In genomic region chr16:56985288-56985961, GRCh38 we compare ENCODE assay signal across 8 cellular contexts. TPM values are rescaled to one million over a fixed set of nuclear protein-coding genes. Genes with fewer than 3 reads are reported as not detected.
A peak's percentile ranks its signal among the peaks of the same experiment; 100 is the strongest.
DNase-seq lines count a peak whose midpoint lies in the region; ATAC-seq and TF ChIP-seq lines count a peak whose summit lies in the region.

No MANE protein-coding gene starts in this region.

- no peaks in the 10 kb centered on the region for H3K9me3 Mint-ChIP-seq in natural killer cell treated with Interleukin-12 subunit alpha and Interleukin-12 subunit beta and Interleukin-15 and Interleukin-18, amount 100 ng/mL, for 72 hours
- H3K9me3 Mint-ChIP-seq in natural killer cell = no peaks in the 10 kb centered on the region
- H3K9me3 Mint-ChIP-seq in activated CD4-positive, alpha-beta memory T cell treated with anti-CD3 and anti-CD28 coated beads for 36 hours = no peaks in the 10 kb centered on the region

- no peak overlapping the region for H3K9ac ChIP-seq in smooth muscle cell (ENCODE audit: low read depth)

- 47% methylated on average over 7 of the region's 7 CpGs for WGBS in smooth muscle cell (ENCODE audit: low lambda C conversion rate)

- peak overlapping the region; percentile 78 for H2AFZ ChIP-seq in smooth muscle cell (ENCODE audit: low read depth)

- TF ChIP-seq CTCF in natural killer cell (IDR thresholded peaks at IDR 0.05) (no peak), foreskin keratinocyte (conservative IDR thresholded peaks at IDR 0.05) (no peak), smooth muscle cell (IDR thresholded peaks at IDR 0.05; ENCODE audit: borderline replicate concordance, insufficient read depth, poor library complexity, severe bottlenecking) (no peak)

- ATAC-seq in natural killer cell treated with Interleukin-12 subunit alpha and Interleukin-12 subunit beta and Interleukin-15 and Interleukin-18, amount 100 ng/mL, for 72 hours = no peak
- ATAC-seq in natural killer cell (no peak), foreskin keratinocyte (peak; percentile 82), GM21723 (IDR thresholded peaks at IDR 0.05; ENCODE audit: unreplicated experiment) (no peak), GM21737 (IDR thresholded peaks at IDR 0.05; ENCODE audit: unreplicated experiment) (no peak), HG02885 (IDR thresholded peaks at IDR 0.05; ENCODE audit: poor library complexity, unreplicated experiment) (no peak)

- H3K4me2 ChIP-seq in smooth muscle cell = peak overlapping the region; percentile 7

- no peak overlapping the region for H3K4me3 ChIP-seq in smooth muscle cell

- no peaks in the 10 kb centered on the region for H3K27me3 Mint-ChIP-seq in natural killer cell treated with Interleukin-12 subunit alpha and Interleukin-12 subunit beta and Interleukin-15 and Interleukin-18, amount 100 ng/mL, for 72 hours
- no peaks in the 10 kb centered on the region for H3K27me3 Mint-ChIP-seq in natural killer cell (ENCODE audit: low read depth in 2 of 2)
- no peaks in the 10 kb centered on the region for H3K27me3 Mint-ChIP-seq in activated CD4-positive, alpha-beta memory T cell treated with anti-CD3 and anti-CD28 coated beads for 36 hours

- no peaks in the 10 kb centered on the region for H4K20me1 ChIP-seq in smooth muscle cell (ENCODE audit: low read depth)

- H3K36me3 Mint-ChIP-seq in natural killer cell treated with Interleukin-12 subunit alpha and Interleukin-12 subunit beta and Interleukin-15 and Interleukin-18, amount 100 ng/mL, for 72 hours = peaks cover 9% of the 10 kb centered on the region
- no peaks in the 10 kb centered on the region for H3K36me3 Mint-ChIP-seq in natural killer cell
- peaks cover 53% of the 10 kb centered on the region for H3K36me3 Mint-ChIP-seq in activated CD4-positive, alpha-beta memory T cell treated with anti-CD3 and anti-CD28 coated beads for 36 hours

- H3K27me3 ChIP-seq in foreskin keratinocyte (no peaks in the 10 kb centered on the region), smooth muscle cell (ENCODE audit: low read depth) (no peaks in the 10 kb centered on the region)

- CTCF ChIA-PET in activated CD4-positive, alpha-beta memory T cell treated with anti-CD3 and anti-CD28 coated beads for 36 hours (lab: Charles Lee) = interaction anchor here (1.3 to 8.6 kb wide), 2 partner anchors 20 to 35 kb away, joined by 3 to 91 read pairs; no protein-coding TSS in a partner anchor

- no peak overlapping the region for H3K4me3 Mint-ChIP-seq in natural killer cell treated with Interleukin-12 subunit alpha and Interleukin-12 subunit beta and Interleukin-15 and Interleukin-18, amount 100 ng/mL, for 72 hours
- H3K4me3 Mint-ChIP-seq in natural killer cell = no peak overlapping the region
- peak overlapping the region; percentile 25 for H3K4me3 Mint-ChIP-seq in activated CD4-positive, alpha-beta memory T cell treated with anti-CD3 and anti-CD28 coated beads for 36 hours

- peak overlapping the region; percentile 19 to 59 for H3K27ac Mint-ChIP-seq in natural killer cell treated with Interleukin-12 subunit alpha and Interleukin-12 subunit beta and Interleukin-15 and Interleukin-18, amount 100 ng/mL, for 72 hours
- peak overlapping the region in 1 of 2 donors; percentile 1 for H3K27ac Mint-ChIP-seq in natural killer cell
- peak overlapping the region; percentile 99 for H3K27ac Mint-ChIP-seq in activated CD4-positive, alpha-beta memory T cell treated with anti-CD3 and anti-CD28 coated beads for 36 hours

- H3K4me1 Mint-ChIP-seq in natural killer cell treated with Interleukin-12 subunit alpha and Interleukin-12 subunit beta and Interleukin-15 and Interleukin-18, amount 100 ng/mL, for 72 hours (ENCODE audit: low read depth in 2 of 2) = peaks cover 46 to 50% of the 10 kb centered on the region in 2 donors
- peaks cover 45 to 48% of the 10 kb centered on the region in 2 donors for H3K4me1 Mint-ChIP-seq in natural killer cell
- peaks cover 66% of the 10 kb centered on the region for H3K4me1 Mint-ChIP-seq in activated CD4-positive, alpha-beta memory T cell treated with anti-CD3 and anti-CD28 coated beads for 36 hours (ENCODE audit: low read depth)

- no peak for DNase-seq in natural killer cell treated with Interleukin-12 subunit alpha and Interleukin-12 subunit beta and Interleukin-15 and Interleukin-18, amount 100 ng/mL, for 72 hours (ENCODE audit: low spot score)
- no peak for DNase-seq in natural killer cell
- DNase-seq in activated CD4-positive, alpha-beta memory T cell treated with anti-CD3 and anti-CD28 coated beads for 36 hours = peak; percentile 55
- peak; percentile 42 to 73 for DNase-seq in foreskin keratinocyte
- DNase-seq in smooth muscle cell (lab: John Stamatoyannopoulos, UW; ENCODE audit: unreplicated experiment) = no peak

- intact Hi-C loops in natural killer cell (cut with micrococcal nuclease) = no loop called here
- intact Hi-C loops in activated CD4-positive, alpha-beta memory T cell treated with anti-CD3 and anti-CD28 coated beads for 36 hours (cut with micrococcal nuclease) = no loop called here

- H3K36me3 ChIP-seq in smooth muscle cell (ENCODE audit: low read depth) = no peaks in the 10 kb centered on the region

- no peaks in the 10 kb centered on the region for H3K79me2 ChIP-seq in smooth muscle cell (ENCODE audit: low read depth)

- H3K9me3 ChIP-seq in smooth muscle cell (replicated peaks; ENCODE audit: low read depth) = no peaks in the 10 kb centered on the region

- H3F3A ChIP-seq in smooth muscle cell (ENCODE audit: low read depth) = no peaks in the 10 kb centered on the region

- H3K27ac ChIP-seq in foreskin keratinocyte (no peak overlapping the region), smooth muscle cell (ENCODE audit: low read depth) (peak overlapping the region; percentile 32)

- POLR2A ChIA-PET in activated CD4-positive, alpha-beta memory T cell treated with anti-CD3 and anti-CD28 coated beads for 36 hours (lab: Charles Lee) = interaction anchor here (1.3 kb wide), 1 partner anchor 54 kb away, joined by 5 read pairs; no protein-coding TSS in a partner anchor

- H3K4me1 ChIP-seq in foreskin keratinocyte = peaks cover 18% of the 10 kb centered on the region
- H3K4me1 ChIP-seq in smooth muscle cell (ENCODE audit: low read depth) = peaks cover 11% of the 10 kb centered on the region

RNA-seq across cellular contexts. Expression of gene NLRC5, which starts 3.9 kb away (rescaled TPM):
- 100 to 1,000 TPM; 190 to 316 TPM for total RNA-seq in natural killer cell treated with Interleukin-12 subunit alpha and Interleukin-12 subunit beta and Interleukin-15 and Interleukin-18, amount 100 ng/mL, for 72 hours
- total RNA-seq in natural killer cell (100 to 1,000 TPM; 320 to 563 (median 535) TPM), foreskin keratinocyte (8.4 and 10.3 TPM in 2 replicates), smooth muscle cell (3.5 and 21.4 TPM in 2 replicates)
- total RNA-seq in activated CD4-positive, alpha-beta memory T cell treated with anti-CD3 and anti-CD28 coated beads for 36 hours = 100 to 1,000 TPM; 151 to 167 TPM
- polyA plus RNA-seq in foreskin keratinocyte (5.2 and 5.8 TPM in 2 replicates), smooth muscle cell (4.2 and 5.8 TPM in 2 replicates)

RNA-seq across cellular contexts. Expression of gene CETP, which starts 23.7 kb away (rescaled TPM):
- total RNA-seq in natural killer cell treated with Interleukin-12 subunit alpha and Interleukin-12 subunit beta and Interleukin-15 and Interleukin-18, amount 100 ng/mL, for 72 hours = not detected
- total RNA-seq in natural killer cell (under 1 TPM in 1 of 3 donors, not detected in 2; 0.14 TPM), foreskin keratinocyte (not detected in 2 replicates), smooth muscle cell (not detected in 2 replicates)
- not detected for total RNA-seq in activated CD4-positive, alpha-beta memory T cell treated with anti-CD3 and anti-CD28 coated beads for 36 hours
- polyA plus RNA-seq in foreskin keratinocyte (not detected in 2 replicates), smooth muscle cell (0.22 TPM in 1 of 2 replicates, not detected in the other)

RNA-seq across cellular contexts. Expression of gene HERPUD1, which starts 53.5 kb away (rescaled TPM):
- total RNA-seq in natural killer cell treated with Interleukin-12 subunit alpha and Interleukin-12 subunit beta and Interleukin-15 and Interleukin-18, amount 100 ng/mL, for 72 hours = 100 to 1,000 TPM; 127 to 141 TPM
- total RNA-seq in natural killer cell (100 to 1,000 TPM; 181 to 266 (median 243) TPM), foreskin keratinocyte (124 and 170 TPM in 2 replicates), smooth muscle cell (278 and 291 TPM in 2 replicates)
- 100 to 1,000 TPM; 159 TPM for total RNA-seq in activated CD4-positive, alpha-beta memory T cell treated with anti-CD3 and anti-CD28 coated beads for 36 hours
- polyA plus RNA-seq in foreskin keratinocyte (108 and 144 TPM in 2 replicates), smooth muscle cell (222 and 253 TPM in 2 replicates)

Comparison
In these comparisons a context has a peak if more than half of its experiments do, and no peak if none do; other contexts are left out.
1. DNase-seq: peak in activated CD4-positive, alpha-beta memory T cell treated with anti-CD3 and anti-CD28 coated beads for 36 hours (single experiment) and foreskin keratinocyte (2 of 2); none in natural killer cell treated with Interleukin-12 subunit alpha and Interleukin-12 subunit beta and Interleukin-15 and Interleukin-18, amount 100 ng/mL, for 72 hours (single experiment), natural killer cell (single experiment) and smooth muscle cell (single experiment).